ENCODE assay signal across 1 cellular context in genomic region chr5:26647781-26648180, GRCh38.
TF ChIP-seq lines count a peak whose summit lies in the region.

No MANE protein-coding gene starts in this region.

TF ChIP-seq in GM23338, 12 proteins besides CTCF, POLR2A, EP300 and RAD21 (continued from another document):
- no peak for TF ChIP-seq ZNF462 (CRISPR knock-in tag; IDR thresholded peaks at IDR 0.05)
- no peak for TF ChIP-seq EZH2 (IDR thresholded peaks at IDR 0.05; ENCODE audit: low read depth, unreplicated experiment)
